Comparison of ENCODE assay signal across 2 cellular contexts in the genomic region with DNA sequence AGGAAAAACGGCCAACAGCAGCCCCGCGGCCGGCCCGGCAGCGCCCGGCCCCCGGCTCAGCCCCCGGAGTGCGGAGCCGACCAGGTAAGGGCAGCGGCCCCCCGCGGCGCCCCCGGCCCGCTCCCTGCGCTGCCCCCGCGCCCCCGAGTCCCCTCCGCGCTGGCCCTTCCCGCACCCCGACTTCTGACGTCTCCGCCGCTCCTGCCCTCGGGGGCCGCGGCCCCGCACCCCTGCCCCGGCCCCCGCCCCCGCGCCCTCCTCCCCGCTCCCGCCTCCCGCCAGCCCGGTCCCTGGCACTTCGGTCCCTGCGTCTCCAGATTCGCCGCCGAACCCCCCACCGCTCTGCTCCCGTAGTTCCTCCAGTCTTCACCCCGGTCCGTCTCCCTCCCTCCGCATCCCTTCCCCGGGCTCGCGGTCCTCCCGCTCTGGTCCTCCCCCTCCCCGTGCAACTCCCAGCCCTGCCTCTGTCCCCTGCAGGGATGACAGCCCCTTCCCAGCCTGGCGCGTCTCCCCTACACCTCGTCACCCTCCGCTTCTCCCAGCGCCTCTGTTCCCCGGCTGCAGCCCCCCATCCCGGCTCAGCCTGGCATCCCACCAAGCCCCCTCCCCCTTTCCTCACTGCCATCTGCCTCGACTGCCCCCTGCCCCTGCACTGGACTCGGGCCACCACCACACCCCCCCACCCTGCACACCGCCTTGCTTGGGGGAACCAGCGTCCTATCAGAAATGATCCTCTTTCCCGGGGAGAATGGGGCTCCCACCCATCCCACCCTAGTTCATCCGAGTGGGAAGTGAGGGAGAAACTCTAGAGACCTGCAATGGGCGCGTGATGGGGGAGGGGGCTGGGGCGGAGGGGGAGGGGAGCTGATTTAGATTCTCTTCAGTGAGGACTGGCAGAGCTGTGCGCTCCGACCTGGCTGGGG.
TF ChIP-seq lines count a peak whose summit lies in the region.

No MANE protein-coding gene starts in this region.

TF ChIP-seq in GM23338, 12 proteins besides CTCF, POLR2A, EP300 and RAD21 (continued from another document):
- TF ChIP-seq, protein P1, sequence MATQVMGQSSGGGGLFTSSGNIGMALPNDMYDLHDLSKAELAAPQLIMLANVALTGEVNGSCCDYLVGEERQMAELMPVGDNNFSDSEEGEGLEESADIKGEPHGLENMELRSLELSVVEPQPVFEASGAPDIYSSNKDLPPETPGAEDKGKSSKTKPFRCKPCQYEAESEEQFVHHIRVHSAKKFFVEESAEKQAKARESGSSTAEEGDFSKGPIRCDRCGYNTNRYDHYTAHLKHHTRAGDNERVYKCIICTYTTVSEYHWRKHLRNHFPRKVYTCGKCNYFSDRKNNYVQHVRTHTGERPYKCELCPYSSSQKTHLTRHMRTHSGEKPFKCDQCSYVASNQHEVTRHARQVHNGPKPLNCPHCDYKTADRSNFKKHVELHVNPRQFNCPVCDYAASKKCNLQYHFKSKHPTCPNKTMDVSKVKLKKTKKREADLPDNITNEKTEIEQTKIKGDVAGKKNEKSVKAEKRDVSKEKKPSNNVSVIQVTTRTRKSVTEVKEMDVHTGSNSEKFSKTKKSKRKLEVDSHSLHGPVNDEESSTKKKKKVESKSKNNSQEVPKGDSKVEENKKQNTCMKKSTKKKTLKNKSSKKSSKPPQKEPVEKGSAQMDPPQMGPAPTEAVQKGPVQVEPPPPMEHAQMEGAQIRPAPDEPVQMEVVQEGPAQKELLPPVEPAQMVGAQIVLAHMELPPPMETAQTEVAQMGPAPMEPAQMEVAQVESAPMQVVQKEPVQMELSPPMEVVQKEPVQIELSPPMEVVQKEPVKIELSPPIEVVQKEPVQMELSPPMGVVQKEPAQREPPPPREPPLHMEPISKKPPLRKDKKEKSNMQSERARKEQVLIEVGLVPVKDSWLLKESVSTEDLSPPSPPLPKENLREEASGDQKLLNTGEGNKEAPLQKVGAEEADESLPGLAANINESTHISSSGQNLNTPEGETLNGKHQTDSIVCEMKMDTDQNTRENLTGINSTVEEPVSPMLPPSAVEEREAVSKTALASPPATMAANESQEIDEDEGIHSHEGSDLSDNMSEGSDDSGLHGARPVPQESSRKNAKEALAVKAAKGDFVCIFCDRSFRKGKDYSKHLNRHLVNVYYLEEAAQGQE (IDR thresholded peaks at IDR 0.05; ENCODE audit: unreplicated experiment) = no peak
- no peak for TF ChIP-seq POLR2AphosphoS5 (IDR thresholded peaks at IDR 0.05; ENCODE audit: low read depth)
- no peak for TF ChIP-seq ZNF331 (CRISPR knock-in tag; IDR thresholded peaks at IDR 0.05; ENCODE audit: low read depth)
- TF ChIP-seq, protein P2, sequence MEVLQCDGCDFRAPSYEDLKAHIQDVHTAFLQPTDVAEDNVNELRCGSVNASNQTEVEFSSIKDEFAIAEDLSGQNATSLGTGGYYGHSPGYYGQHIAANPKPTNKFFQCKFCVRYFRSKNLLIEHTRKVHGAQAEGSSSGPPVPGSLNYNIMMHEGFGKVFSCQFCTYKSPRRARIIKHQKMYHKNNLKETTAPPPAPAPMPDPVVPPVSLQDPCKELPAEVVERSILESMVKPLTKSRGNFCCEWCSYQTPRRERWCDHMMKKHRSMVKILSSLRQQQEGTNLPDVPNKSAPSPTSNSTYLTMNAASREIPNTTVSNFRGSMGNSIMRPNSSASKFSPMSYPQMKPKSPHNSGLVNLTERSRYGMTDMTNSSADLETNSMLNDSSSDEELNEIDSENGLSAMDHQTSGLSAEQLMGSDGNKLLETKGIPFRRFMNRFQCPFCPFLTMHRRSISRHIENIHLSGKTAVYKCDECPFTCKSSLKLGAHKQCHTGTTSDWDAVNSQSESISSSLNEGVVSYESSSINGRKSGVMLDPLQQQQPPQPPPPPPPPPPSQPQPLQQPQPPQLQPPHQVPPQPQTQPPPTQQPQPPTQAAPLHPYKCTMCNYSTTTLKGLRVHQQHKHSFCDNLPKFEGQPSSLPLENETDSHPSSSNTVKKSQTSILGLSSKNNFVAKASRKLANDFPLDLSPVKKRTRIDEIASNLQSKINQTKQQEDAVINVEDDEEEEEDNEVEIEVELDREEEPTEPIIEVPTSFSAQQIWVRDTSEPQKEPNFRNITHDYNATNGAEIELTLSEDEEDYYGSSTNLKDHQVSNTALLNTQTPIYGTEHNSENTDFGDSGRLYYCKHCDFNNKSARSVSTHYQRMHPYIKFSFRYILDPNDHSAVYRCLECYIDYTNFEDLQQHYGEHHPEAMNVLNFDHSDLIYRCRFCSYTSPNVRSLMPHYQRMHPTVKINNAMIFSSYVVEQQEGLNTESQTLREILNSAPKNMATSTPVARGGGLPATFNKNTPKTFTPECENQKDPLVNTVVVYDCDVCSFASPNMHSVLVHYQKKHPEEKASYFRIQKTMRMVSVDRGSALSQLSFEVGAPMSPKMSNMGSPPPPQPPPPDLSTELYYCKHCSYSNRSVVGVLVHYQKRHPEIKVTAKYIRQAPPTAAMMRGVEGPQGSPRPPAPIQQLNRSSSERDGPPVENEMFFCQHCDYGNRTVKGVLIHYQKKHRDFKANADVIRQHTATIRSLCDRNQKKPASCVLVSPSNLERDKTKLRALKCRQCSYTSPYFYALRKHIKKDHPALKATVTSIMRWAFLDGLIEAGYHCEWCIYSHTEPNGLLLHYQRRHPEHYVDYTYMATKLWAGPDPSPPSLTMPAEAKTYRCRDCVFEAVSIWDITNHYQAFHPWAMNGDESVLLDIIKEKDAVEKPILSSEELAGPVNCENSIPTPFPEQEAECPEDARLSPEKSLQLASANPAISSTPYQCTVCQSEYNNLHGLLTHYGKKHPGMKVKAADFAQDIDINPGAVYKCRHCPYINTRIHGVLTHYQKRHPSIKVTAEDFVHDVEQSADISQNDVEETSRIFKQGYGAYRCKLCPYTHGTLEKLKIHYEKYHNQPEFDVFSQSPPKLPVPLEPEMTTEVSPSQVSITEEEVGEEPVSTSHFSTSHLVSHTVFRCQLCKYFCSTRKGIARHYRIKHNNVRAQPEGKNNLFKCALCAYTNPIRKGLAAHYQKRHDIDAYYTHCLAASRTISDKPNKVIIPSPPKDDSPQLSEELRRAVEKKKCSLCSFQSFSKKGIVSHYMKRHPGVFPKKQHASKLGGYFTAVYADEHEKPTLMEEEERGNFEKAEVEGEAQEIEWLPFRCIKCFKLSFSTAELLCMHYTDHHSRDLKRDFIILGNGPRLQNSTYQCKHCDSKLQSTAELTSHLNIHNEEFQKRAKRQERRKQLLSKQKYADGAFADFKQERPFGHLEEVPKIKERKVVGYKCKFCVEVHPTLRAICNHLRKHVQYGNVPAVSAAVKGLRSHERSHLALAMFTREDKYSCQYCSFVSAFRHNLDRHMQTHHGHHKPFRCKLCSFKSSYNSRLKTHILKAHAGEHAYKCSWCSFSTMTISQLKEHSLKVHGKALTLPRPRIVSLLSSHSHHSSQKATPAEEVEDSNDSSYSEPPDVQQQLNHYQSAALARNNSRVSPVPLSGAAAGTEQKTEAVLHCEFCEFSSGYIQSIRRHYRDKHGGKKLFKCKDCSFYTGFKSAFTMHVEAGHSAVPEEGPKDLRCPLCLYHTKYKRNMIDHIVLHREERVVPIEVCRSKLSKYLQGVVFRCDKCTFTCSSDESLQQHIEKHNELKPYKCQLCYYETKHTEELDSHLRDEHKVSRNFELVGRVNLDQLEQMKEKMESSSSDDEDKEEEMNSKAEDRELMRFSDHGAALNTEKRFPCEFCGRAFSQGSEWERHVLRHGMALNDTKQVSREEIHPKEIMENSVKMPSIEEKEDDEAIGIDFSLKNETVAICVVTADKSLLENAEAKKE (CRISPR knock-in tag; IDR thresholded peaks at IDR 0.05) = no peak
- TF ChIP-seq, protein P3, sequence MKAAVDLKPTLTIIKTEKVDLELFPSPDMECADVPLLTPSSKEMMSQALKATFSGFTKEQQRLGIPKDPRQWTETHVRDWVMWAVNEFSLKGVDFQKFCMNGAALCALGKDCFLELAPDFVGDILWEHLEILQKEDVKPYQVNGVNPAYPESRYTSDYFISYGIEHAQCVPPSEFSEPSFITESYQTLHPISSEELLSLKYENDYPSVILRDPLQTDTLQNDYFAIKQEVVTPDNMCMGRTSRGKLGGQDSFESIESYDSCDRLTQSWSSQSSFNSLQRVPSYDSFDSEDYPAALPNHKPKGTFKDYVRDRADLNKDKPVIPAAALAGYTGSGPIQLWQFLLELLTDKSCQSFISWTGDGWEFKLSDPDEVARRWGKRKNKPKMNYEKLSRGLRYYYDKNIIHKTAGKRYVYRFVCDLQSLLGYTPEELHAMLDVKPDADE (IDR thresholded peaks at IDR 0.05) = no peak

TF ChIP-seq in neural cell, 6 proteins besides CTCF, POLR2A, EP300 and RAD21 (continued from another document):
- no peak for TF ChIP-seq EZH2 (IDR thresholded peaks at IDR 0.05; ENCODE audit: borderline replicate concordance, insufficient read depth, low read length, poor library complexity, severe bottlenecking)
